1 cellular context compared by ENCODE assay signal in the genomic region with DNA sequence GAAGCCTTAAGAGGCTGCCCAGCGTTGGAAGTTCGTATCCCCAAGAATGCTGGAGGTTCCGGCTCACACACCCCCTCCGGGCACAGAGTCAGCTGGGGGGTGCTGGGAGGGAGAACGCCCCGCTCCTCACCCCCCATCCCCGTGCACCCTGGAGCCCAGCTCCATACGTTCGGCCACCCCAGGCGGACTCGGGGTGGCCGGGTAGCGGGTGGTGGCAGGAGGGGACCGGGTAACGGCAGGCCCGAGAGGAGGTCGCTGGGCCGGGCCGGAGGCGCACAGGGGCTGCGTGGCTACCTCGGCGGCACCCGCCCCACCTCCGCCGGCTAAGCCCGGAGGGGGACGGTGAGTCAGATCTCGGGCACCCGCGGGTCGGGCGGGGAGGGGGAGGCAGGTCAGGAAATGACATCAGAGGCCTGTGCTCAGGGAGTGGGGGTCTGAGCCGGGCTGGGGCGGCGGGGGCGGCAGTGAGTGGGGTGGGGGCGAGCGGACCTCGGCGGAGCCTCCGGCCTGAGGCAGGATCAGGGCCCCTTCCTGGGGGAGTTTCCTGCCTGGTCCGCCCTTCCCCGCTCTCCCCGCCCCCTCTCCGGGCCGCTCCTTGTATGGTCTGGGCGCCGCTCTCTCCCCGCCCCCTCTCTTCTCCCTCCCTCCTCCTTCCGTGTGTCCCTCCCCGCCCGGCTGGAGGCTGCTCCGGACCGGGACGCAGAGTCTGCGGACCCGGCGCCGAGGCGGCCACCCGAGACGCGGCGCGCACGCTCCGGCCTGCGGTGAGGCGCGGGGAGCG.
TF ChIP-seq lines count a peak whose summit lies in the region.

A gene with protein sequence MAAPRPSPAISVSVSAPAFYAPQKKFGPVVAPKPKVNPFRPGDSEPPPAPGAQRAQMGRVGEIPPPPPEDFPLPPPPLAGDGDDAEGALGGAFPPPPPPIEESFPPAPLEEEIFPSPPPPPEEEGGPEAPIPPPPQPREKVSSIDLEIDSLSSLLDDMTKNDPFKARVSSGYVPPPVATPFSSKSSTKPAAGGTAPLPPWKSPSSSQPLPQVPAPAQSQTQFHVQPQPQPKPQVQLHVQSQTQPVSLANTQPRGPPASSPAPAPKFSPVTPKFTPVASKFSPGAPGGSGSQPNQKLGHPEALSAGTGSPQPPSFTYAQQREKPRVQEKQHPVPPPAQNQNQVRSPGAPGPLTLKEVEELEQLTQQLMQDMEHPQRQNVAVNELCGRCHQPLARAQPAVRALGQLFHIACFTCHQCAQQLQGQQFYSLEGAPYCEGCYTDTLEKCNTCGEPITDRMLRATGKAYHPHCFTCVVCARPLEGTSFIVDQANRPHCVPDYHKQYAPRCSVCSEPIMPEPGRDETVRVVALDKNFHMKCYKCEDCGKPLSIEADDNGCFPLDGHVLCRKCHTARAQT (plus strand): TSS at position 700 of the 781 bp plus-strand sequence. CDS start 227 bp downstream, outside the sequence.

TF ChIP-seq in HCT116, 20 proteins besides CTCF, POLR2A, EP300 and RAD21 (continued from another document):
- TF ChIP-seq, protein P1, sequence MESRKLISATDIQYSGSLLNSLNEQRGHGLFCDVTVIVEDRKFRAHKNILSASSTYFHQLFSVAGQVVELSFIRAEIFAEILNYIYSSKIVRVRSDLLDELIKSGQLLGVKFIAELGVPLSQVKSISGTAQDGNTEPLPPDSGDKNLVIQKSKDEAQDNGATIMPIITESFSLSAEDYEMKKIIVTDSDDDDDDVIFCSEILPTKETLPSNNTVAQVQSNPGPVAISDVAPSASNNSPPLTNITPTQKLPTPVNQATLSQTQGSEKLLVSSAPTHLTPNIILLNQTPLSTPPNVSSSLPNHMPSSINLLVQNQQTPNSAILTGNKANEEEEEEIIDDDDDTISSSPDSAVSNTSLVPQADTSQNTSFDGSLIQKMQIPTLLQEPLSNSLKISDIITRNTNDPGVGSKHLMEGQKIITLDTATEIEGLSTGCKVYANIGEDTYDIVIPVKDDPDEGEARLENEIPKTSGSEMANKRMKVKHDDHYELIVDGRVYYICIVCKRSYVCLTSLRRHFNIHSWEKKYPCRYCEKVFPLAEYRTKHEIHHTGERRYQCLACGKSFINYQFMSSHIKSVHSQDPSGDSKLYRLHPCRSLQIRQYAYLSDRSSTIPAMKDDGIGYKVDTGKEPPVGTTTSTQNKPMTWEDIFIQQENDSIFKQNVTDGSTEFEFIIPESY (IDR thresholded peaks at IDR 0.05; ENCODE audit: extremely low read depth, insufficient replicate concordance, low read length), result no peak
- TF ChIP-seq, protein P2, sequence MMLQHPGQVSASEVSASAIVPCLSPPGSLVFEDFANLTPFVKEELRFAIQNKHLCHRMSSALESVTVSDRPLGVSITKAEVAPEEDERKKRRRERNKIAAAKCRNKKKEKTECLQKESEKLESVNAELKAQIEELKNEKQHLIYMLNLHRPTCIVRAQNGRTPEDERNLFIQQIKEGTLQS (IDR thresholded peaks at IDR 0.05), result no peak
- TF ChIP-seq FOSL1 (IDR thresholded peaks at IDR 0.05; ENCODE audit: low read depth) (no peak), ELF1 (IDR thresholded peaks at IDR 0.05; ENCODE audit: borderline replicate concordance, low read depth) (no peak), CEBPB (IDR thresholded peaks at IDR 0.05; ENCODE audit: low read depth) (no peak), ZNF274 (IDR thresholded peaks at IDR 0.05; ENCODE audit: low read depth, low read length) (no peak), TCF7L2 (IDR thresholded peaks at IDR 0.05; ENCODE audit: borderline replicate concordance, extremely low read depth, insufficient read depth, insufficient read length) (peak; percentile 43), YY1 (IDR thresholded peaks at IDR 0.05; ENCODE audit: extremely low read depth, insufficient replicate concordance, low read depth, low read length) (no peak), SP1 (IDR thresholded peaks at IDR 0.05; ENCODE audit: low read depth) (no peak), POLR2AphosphoS5 (IDR thresholded peaks at IDR 0.05; ENCODE audit: low read depth, low read length) (peak; percentile 78), JUND (IDR thresholded peaks at IDR 0.05) (no peak), ZFX (IDR thresholded peaks at IDR 0.05) (peak; percentile 35; the same call in 1 of the 2 replicates), EZH2phosphoT487 (IDR thresholded peaks at IDR 0.05; ENCODE audit: borderline replicate concordance) (no peak), EGR1 (IDR thresholded peaks at IDR 0.05; ENCODE audit: low read depth) (no peak), SIN3A (IDR thresholded peaks at IDR 0.05; ENCODE audit: low read depth) (no peak), SRF (IDR thresholded peaks at IDR 0.05; ENCODE audit: low read depth) (no peak)
- TF ChIP-seq, protein P3, sequence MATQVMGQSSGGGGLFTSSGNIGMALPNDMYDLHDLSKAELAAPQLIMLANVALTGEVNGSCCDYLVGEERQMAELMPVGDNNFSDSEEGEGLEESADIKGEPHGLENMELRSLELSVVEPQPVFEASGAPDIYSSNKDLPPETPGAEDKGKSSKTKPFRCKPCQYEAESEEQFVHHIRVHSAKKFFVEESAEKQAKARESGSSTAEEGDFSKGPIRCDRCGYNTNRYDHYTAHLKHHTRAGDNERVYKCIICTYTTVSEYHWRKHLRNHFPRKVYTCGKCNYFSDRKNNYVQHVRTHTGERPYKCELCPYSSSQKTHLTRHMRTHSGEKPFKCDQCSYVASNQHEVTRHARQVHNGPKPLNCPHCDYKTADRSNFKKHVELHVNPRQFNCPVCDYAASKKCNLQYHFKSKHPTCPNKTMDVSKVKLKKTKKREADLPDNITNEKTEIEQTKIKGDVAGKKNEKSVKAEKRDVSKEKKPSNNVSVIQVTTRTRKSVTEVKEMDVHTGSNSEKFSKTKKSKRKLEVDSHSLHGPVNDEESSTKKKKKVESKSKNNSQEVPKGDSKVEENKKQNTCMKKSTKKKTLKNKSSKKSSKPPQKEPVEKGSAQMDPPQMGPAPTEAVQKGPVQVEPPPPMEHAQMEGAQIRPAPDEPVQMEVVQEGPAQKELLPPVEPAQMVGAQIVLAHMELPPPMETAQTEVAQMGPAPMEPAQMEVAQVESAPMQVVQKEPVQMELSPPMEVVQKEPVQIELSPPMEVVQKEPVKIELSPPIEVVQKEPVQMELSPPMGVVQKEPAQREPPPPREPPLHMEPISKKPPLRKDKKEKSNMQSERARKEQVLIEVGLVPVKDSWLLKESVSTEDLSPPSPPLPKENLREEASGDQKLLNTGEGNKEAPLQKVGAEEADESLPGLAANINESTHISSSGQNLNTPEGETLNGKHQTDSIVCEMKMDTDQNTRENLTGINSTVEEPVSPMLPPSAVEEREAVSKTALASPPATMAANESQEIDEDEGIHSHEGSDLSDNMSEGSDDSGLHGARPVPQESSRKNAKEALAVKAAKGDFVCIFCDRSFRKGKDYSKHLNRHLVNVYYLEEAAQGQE (IDR thresholded peaks at IDR 0.05; ENCODE audit: low read depth), result no peak
- TF ChIP-seq, protein P4, sequence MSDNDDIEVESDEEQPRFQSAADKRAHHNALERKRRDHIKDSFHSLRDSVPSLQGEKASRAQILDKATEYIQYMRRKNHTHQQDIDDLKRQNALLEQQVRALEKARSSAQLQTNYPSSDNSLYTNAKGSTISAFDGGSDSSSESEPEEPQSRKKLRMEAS (IDR thresholded peaks at IDR 0.05), result no peak
TF ChIP-seq in HCT116: peak in this region for 3.
